ENCODE assay signal across 1 cellular context in genomic region chr22:23514317-23515038, GRCh38.
TF ChIP-seq lines count a peak whose summit lies in the region.

No MANE protein-coding gene starts in this region.

TF ChIP-seq in IMR-90, 13 proteins besides CTCF, POLR2A, EP300 and RAD21:
- TF ChIP-seq, protein P1, sequence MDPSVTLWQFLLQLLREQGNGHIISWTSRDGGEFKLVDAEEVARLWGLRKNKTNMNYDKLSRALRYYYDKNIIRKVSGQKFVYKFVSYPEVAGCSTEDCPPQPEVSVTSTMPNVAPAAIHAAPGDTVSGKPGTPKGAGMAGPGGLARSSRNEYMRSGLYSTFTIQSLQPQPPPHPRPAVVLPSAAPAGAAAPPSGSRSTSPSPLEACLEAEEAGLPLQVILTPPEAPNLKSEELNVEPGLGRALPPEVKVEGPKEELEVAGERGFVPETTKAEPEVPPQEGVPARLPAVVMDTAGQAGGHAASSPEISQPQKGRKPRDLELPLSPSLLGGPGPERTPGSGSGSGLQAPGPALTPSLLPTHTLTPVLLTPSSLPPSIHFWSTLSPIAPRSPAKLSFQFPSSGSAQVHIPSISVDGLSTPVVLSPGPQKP (IDR thresholded peaks at IDR 0.05; ENCODE audit: borderline replicate concordance, low read depth, low read length) = no peak
